In the genomic region with DNA sequence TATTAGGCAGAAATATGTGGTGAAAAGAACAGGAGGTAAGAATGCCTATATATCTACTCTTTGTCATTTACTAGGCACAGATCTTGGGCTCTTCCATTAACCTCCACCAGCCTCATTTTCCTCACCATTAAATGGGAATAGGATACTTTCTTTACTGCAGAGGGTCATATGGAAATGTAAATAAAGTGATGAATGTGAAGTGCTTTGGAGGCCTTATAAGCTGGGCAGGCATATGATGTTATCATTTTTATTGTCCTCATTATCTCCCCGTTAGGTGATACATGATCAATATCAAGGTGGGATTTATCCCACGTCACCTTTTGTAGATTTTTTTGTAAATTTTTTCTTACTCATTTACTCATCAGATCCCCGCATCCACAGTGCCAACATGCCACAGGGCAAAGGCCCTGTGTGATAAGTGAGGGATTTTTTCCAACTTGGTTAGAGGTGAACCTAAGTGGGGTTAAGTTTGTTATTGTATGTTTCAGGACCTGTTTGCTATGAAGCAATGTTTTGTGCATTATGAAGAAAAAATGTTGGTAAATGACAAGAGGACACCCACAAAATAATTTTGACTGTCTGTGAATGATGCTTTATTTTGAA, we compare ENCODE assay signal across 17 cellular contexts.
DNase-seq lines count a peak whose midpoint lies in the region; ATAC-seq, FAIRE-seq and TF ChIP-seq lines count a peak whose summit lies in the region.
"Had no signal": no experiment of that assay in that cellular context is flagged by ENCODE, and none has a peak within 500 bp of the region (broad histone marks: within the 10 kb centered on the region; RNA-seq: fewer than 3 reads in every experiment).

No MANE protein-coding gene starts in this region.

- no peaks in the 10 kb centered on the region for H3K9me3 ChIP-seq in liver (ENCODE audit: control insufficient read depth in 4 of 4, low read length in 3 of 4)
- no peaks in the 10 kb centered on the region for H3K9me3 ChIP-seq in HepG2 (ENCODE audit: low read length)
- H3K9me3 ChIP-seq: BLaER1, Caco-2 had no signal

- no peaks in the 10 kb centered on the region for H4K20me1 ChIP-seq in HepG2 (ENCODE audit: insufficient read depth, low read length)
- H4K20me1 ChIP-seq: BLaER1 had no signal

- TF ChIP-seq EP300 in HepG2 (IDR thresholded peaks at IDR 0.05; ENCODE audit: low read depth in 2 of 2, low read length in 2 of 2) (no peak), HepG2 (CRISPR knock-in tag; IDR thresholded peaks at IDR 0.05; ENCODE audit: borderline replicate concordance) (no peak)

- H3K79me2 ChIP-seq in HepG2 (ENCODE audit: insufficient read depth, low read length) = no peaks in the 10 kb centered on the region

- in situ Hi-C loops in HepG2 (cut with HindIII; ENCODE audit: extremely low pct_ligation_motif_present, low pct_unique_long_range_greater_than_20kb) = no loop called here

- H3K9ac ChIP-seq in liver (ENCODE audit: low read depth in 1 of 2, low read length in 2 of 2) (no peak overlapping the region), HepG2 (ENCODE audit: insufficient read depth, low read depth, low read length) (no peak overlapping the region)
- H3K9ac ChIP-seq: BLaER1, GM23248 had no signal

- ATAC-seq in HepG2 (no peak), left lobe of liver (peak; percentile 95), GM18520 (IDR thresholded peaks at IDR 0.05; ENCODE audit: unreplicated experiment) (no peak), GM21723 (IDR thresholded peaks at IDR 0.05; ENCODE audit: unreplicated experiment) (no peak)
- ATAC-seq: HCT116 had no signal

- no peaks in the 10 kb centered on the region for H3K27me3 ChIP-seq in liver (ENCODE audit: control insufficient read depth in 4 of 4, insufficient read depth in 4 of 4, low read length in 3 of 4)
- no peaks in the 10 kb centered on the region for H3K27me3 ChIP-seq in HepG2 (ENCODE audit: control insufficient read depth in 1 of 2, insufficient read depth in 2 of 2, low read length in 2 of 2)
- H3K27me3 ChIP-seq: BLaER1 had no signal

- TF ChIP-seq RAD21 in liver (IDR thresholded peaks at IDR 0.05) (peak; percentile 29 to 54), HepG2 (CRISPR knock-in tag; IDR thresholded peaks at IDR 0.05) (no peak)

- peak overlapping the region; percentile 56 to 81 for H3K27ac ChIP-seq in liver (ENCODE audit: low read depth in 1 of 2, low read length in 2 of 2)
- no peak overlapping the region for H3K27ac ChIP-seq in HepG2 (ENCODE audit: extremely low read length, insufficient read depth, low read length)
- H3K27ac ChIP-seq: BLaER1, GM23248, HL-60 had no signal

- DNase-seq in NCI-H2171 treated with DMSO at 0.1 percent for 48 hours (lab: John Stamatoyannopoulos, UW) (peak; percentile 21), NCI-H2171 (lab: John Stamatoyannopoulos, UW) (no peak), HepG2 (ENCODE audit: low spot score) (no peak), left lobe of liver (ENCODE audit: low spot score) (peak; percentile 59), EL (no peak)
- DNase-seq: 8988T; AML-193; Caco-2; CD8-positive, alpha-beta memory T cell; GM23248 had no signal

- H3K36me3 ChIP-seq in liver (ENCODE audit: control insufficient read depth in 4 of 4, insufficient read depth in 3 of 4, low read depth in 1 of 4, low read length in 3 of 4) (no peaks in the 10 kb centered on the region), HepG2 (replicated peaks in 1 of 2; ENCODE audit: control insufficient read depth in 1 of 2, insufficient read depth in 2 of 2, low read length in 2 of 2) (no peaks in the 10 kb centered on the region)
- H3K36me3 ChIP-seq: BLaER1 had no signal

- no peak for TF ChIP-seq POLR2A in HepG2 (IDR thresholded peaks at IDR 0.05; ENCODE audit: insufficient read depth in 1 of 2, low read depth in 2 of 2, low read length in 2 of 2)

- H3K4me1 ChIP-seq in liver (ENCODE audit: control insufficient read depth in 4 of 4, insufficient read depth in 4 of 4, low read length in 3 of 4) = peaks cover 4 to 33% (median 22%) of the 10 kb centered on the region in 4 donors
- no peaks in the 10 kb centered on the region for H3K4me1 ChIP-seq in HepG2 (ENCODE audit: insufficient read depth, low read length)
- H3K4me1 ChIP-seq: Caco-2 had no signal

- 41% methylated on average over 3 of the region's 3 CpGs for WGBS in liver
- 20% methylated on average over 3 of the region's 3 CpGs for WGBS in HepG2 (ENCODE audit: low lambda C conversion rate)

- CTCF ChIA-PET in HepG2 (lab: Yijun Ruan, JAX; ENCODE audit: low intra/inter-chr PET ratio, low total read pairs) = no interaction called here

- TF ChIP-seq CTCF in liver (IDR thresholded peaks at IDR 0.05; ENCODE audit: low read depth, low read length, missing input control) (no peak), HepG2 (CRISPR knock-in tag; IDR thresholded peaks at IDR 0.05) (no peak)

- POLR2A ChIA-PET in HepG2 (lab: Yijun Ruan, JAX) = no interaction called here

- H3K4me3 ChIP-seq in liver (ENCODE audit: low read depth in 1 of 3, low read length in 3 of 3) (no peak overlapping the region), HepG2 (replicated peaks in 1 of 3; ENCODE audit: insufficient read depth in 1 of 3, low read depth in 2 of 3, low read length in 3 of 3) (no peak overlapping the region)
- H3K4me3 ChIP-seq: BLaER1, GM23248 had no signal

- BruUV-seq in HepG2 (replicated peaks; lab: Mats Ljungman, UMichigan) = no TSS peak

- no peak overlapping the region for H2AFZ ChIP-seq in HepG2 (ENCODE audit: low read length)
- H2AFZ ChIP-seq: GM23248 had no signal

- FAIRE-seq in HepG2 (lab: Jason Lieb, UNC) = no peak
- FAIRE-seq: H54 had no signal

- H3K4me2 ChIP-seq in HepG2 (ENCODE audit: low read depth, low read length) = no peak overlapping the region
- H3K4me2 ChIP-seq: BLaER1 had no signal

- intact Hi-C loops in HepG2 (cut with micrococcal nuclease; ENCODE audit: unreplicated experiment) = loop anchor here (10.0 kb wide), 1 partner anchor 1462 kb away; no protein-coding TSS in a partner anchor

TF ChIP-seq in liver, 16 proteins besides CTCF, POLR2A, EP300 and RAD21 (continues in another document):
- TF ChIP-seq EGR1 (IDR thresholded peaks at IDR 0.05; ENCODE audit: low read depth in 2 of 2) (no peak), TAF1 (conservative IDR thresholded peaks at IDR 0.05) (no peak), GABPA (IDR thresholded peaks at IDR 0.05 in 1 of 2, conservative IDR thresholded peaks at IDR 0.05 in 1 of 2) (peak in 1 of 2 donors; percentile 16), FOXA1 (IDR thresholded peaks at IDR 0.05) (peak; percentile 59), YY1 (IDR thresholded peaks at IDR 0.05) (peak; percentile 38), RXRA (IDR thresholded peaks at IDR 0.05) (peak; percentile 95 to 96)
- TF ChIP-seq, protein P1, sequence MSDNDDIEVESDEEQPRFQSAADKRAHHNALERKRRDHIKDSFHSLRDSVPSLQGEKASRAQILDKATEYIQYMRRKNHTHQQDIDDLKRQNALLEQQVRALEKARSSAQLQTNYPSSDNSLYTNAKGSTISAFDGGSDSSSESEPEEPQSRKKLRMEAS (IDR thresholded peaks at IDR 0.05) = peak; percentile 86
- TF ChIP-seq, protein P2, sequence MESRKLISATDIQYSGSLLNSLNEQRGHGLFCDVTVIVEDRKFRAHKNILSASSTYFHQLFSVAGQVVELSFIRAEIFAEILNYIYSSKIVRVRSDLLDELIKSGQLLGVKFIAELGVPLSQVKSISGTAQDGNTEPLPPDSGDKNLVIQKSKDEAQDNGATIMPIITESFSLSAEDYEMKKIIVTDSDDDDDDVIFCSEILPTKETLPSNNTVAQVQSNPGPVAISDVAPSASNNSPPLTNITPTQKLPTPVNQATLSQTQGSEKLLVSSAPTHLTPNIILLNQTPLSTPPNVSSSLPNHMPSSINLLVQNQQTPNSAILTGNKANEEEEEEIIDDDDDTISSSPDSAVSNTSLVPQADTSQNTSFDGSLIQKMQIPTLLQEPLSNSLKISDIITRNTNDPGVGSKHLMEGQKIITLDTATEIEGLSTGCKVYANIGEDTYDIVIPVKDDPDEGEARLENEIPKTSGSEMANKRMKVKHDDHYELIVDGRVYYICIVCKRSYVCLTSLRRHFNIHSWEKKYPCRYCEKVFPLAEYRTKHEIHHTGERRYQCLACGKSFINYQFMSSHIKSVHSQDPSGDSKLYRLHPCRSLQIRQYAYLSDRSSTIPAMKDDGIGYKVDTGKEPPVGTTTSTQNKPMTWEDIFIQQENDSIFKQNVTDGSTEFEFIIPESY (IDR thresholded peaks at IDR 0.05) = peak; percentile 46

TF ChIP-seq in HepG2, 621 proteins besides CTCF, POLR2A, EP300 and RAD21 (continues in another document):
- no peak for TF ChIP-seq ZNF841 (CRISPR knock-in tag; IDR thresholded peaks at IDR 0.05; ENCODE audit: borderline replicate concordance)
- TF ChIP-seq HNF4G (IDR thresholded peaks at IDR 0.05; ENCODE audit: borderline replicate concordance, low read depth, low read length) = no peak
- TF ChIP-seq HNF4G (CRISPR knock-in tag; IDR thresholded peaks at IDR 0.05; ENCODE audit: borderline replicate concordance, low read depth) = no peak
- TF ChIP-seq PAF1 (CRISPR knock-in tag; IDR thresholded peaks at IDR 0.05) = no peak
- TF ChIP-seq CREB1 (IDR thresholded peaks at IDR 0.05) = no peak
- TF ChIP-seq CREB1 (CRISPR knock-in tag; IDR thresholded peaks at IDR 0.05) = no peak
- no peak for TF ChIP-seq ZNF563 (CRISPR knock-in tag; IDR thresholded peaks at IDR 0.05)
- TF ChIP-seq, protein P3, sequence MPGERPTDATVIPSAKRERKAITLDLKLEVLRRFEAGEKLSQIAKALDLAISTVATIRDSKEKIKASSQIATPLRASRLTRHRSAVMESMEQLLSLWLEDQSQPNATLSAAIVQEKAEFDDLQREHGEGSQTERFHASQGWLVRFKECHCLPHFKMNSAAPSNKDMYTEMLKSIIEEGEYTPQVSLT (CRISPR knock-in tag; IDR thresholded peaks at IDR 0.05; ENCODE audit: borderline replicate concordance, low read depth) = no peak
- TF ChIP-seq, protein P4, sequence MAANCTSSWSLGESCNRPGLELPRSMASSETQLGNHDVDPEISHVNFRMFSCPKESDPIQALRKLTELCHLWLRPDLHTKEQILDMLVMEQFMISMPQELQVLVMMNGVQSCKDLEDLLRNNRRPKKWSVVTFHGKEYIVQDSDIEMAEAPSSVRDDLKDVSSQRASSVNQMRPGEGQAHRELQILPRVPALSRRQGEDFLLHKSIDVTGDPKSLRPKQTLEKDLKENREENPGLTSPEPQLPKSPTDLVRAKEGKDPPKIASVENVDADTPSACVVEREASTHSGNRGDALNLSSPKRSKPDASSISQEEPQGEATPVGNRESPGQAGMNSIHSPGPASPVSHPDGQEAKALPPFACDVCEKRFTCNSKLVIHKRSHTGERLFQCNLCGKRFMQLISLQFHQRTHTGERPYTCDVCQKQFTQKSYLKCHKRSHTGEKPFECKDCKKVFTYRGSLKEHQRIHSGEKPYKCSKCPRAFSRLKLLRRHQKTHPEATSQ (CRISPR knock-in tag; IDR thresholded peaks at IDR 0.05; ENCODE audit: borderline replicate concordance) = no peak
- no peak for TF ChIP-seq ZFX (CRISPR knock-in tag; IDR thresholded peaks at IDR 0.05; ENCODE audit: low read depth)
- TF ChIP-seq HOXA3 (CRISPR knock-in tag; IDR thresholded peaks at IDR 0.05) = no peak
- no peak for TF ChIP-seq RARG (CRISPR knock-in tag; IDR thresholded peaks at IDR 0.05; ENCODE audit: low read depth)
- no peak for TF ChIP-seq DMAP1 (CRISPR knock-in tag; IDR thresholded peaks at IDR 0.05)

Comparison
In these comparisons a context has a peak if more than half of its experiments do, and no peak if none do; other contexts are left out.
1. DNase-seq: peak in NCI-H2171 treated with DMSO at 0.1 percent for 48 hours (single experiment) and left lobe of liver (single experiment); none in NCI-H2171 (single experiment), HepG2 (single experiment) and EL (single experiment).